Comparison of ENCODE assay signal across 1 cellular context in the genomic region with DNA sequence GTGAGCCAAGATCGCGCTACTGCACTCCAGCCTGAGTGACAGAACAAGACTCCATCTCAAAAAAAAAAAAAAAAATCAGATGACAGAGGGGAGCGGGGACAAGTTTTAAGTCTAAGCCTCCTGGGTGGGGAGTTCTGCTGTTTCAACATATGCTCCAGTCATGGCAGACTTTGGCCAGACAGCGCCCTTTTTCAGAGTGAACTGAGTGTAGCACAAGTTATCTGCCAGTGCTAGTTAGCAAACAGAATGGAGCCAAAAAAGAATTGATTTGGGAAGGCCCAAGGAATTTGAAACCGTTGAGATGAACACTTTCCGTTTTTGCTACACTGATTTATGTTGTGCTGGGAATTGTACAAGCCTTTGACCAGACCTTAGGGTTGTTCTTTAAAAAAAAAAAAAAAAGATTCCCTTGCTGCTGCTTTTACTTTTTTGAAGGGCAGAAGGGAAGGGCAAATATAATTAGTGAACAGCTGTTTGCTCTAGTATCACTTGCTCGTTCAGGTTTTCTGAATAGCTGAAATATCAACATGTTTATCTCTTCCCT.
A peak's percentile ranks its signal among the peaks of the same experiment; 100 is the strongest.
TF ChIP-seq lines count a peak whose summit lies in the region.

No MANE protein-coding gene starts in this region.

TF ChIP-seq in HepG2, 621 proteins besides CTCF, POLR2A, EP300 and RAD21 (continued from another document and continues in another):
- TF ChIP-seq ZNF274 (CRISPR knock-in tag; IDR thresholded peaks at IDR 0.05), result no peak
- TF ChIP-seq STAG1 (CRISPR knock-in tag; IDR thresholded peaks at IDR 0.05), result no peak
- no peak for TF ChIP-seq ZNF850 (CRISPR knock-in tag; conservative IDR thresholded peaks at IDR 0.05)
- TF ChIP-seq FOSL1 (CRISPR knock-in tag; IDR thresholded peaks at IDR 0.05; ENCODE audit: borderline replicate concordance), result no peak
- no peak for TF ChIP-seq AHR (CRISPR knock-in tag; IDR thresholded peaks at IDR 0.05)
- TF ChIP-seq ZZZ3 (CRISPR knock-in tag; IDR thresholded peaks at IDR 0.05; ENCODE audit: borderline replicate concordance), result no peak
- no peak for TF ChIP-seq ZMYM3 (CRISPR knock-in tag; IDR thresholded peaks at IDR 0.05)
- no peak for TF ChIP-seq TOPORS (CRISPR knock-in tag; IDR thresholded peaks at IDR 0.05)
- TF ChIP-seq, protein P1, sequence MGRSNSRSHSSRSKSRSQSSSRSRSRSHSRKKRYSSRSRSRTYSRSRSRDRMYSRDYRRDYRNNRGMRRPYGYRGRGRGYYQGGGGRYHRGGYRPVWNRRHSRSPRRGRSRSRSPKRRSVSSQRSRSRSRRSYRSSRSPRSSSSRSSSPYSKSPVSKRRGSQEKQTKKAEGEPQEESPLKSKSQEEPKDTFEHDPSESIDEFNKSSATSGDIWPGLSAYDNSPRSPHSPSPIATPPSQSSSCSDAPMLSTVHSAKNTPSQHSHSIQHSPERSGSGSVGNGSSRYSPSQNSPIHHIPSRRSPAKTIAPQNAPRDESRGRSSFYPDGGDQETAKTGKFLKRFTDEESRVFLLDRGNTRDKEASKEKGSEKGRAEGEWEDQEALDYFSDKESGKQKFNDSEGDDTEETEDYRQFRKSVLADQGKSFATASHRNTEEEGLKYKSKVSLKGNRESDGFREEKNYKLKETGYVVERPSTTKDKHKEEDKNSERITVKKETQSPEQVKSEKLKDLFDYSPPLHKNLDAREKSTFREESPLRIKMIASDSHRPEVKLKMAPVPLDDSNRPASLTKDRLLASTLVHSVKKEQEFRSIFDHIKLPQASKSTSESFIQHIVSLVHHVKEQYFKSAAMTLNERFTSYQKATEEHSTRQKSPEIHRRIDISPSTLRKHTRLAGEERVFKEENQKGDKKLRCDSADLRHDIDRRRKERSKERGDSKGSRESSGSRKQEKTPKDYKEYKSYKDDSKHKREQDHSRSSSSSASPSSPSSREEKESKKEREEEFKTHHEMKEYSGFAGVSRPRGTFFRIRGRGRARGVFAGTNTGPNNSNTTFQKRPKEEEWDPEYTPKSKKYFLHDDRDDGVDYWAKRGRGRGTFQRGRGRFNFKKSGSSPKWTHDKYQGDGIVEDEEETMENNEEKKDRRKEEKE (IDR thresholded peaks at IDR 0.05), result no peak
- TF ChIP-seq, protein P2, sequence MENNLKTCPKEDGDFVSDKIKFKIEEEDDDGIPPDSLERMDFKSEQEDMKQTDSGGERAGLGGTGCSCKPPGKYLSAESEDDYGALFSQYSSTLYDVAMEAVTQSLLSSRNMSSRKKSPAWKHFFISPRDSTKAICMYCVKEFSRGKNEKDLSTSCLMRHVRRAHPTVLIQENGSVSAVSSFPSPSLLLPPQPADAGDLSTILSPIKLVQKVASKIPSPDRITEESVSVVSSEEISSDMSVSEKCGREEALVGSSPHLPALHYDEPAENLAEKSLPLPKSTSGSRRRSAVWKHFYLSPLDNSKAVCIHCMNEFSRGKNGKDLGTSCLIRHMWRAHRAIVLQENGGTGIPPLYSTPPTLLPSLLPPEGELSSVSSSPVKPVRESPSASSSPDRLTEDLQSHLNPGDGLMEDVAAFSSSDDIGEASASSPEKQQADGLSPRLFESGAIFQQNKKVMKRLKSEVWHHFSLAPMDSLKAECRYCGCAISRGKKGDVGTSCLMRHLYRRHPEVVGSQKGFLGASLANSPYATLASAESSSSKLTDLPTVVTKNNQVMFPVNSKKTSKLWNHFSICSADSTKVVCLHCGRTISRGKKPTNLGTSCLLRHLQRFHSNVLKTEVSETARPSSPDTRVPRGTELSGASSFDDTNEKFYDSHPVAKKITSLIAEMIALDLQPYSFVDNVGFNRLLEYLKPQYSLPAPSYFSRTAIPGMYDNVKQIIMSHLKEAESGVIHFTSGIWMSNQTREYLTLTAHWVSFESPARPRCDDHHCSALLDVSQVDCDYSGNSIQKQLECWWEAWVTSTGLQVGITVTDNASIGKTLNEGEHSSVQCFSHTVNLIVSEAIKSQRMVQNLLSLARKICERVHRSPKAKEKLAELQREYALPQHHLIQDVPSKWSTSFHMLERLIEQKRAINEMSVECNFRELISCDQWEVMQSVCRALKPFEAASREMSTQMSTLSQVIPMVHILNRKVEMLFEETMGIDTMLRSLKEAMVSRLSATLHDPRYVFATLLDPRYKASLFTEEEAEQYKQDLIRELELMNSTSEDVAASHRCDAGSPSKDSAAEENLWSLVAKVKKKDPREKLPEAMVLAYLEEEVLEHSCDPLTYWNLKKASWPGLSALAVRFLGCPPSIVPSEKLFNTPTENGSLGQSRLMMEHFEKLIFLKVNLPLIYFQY (CRISPR knock-in tag; IDR thresholded peaks at IDR 0.05; ENCODE audit: borderline replicate concordance), result no peak
- TF ChIP-seq ZNF224 (CRISPR knock-in tag; IDR thresholded peaks at IDR 0.05), result no peak
- no peak for TF ChIP-seq CHD4 (IDR thresholded peaks at IDR 0.05; ENCODE audit: borderline replicate concordance, low read length)
- peak; percentile 77; the same call in 1 of the 2 replicates for TF ChIP-seq SIX1 (CRISPR knock-in tag; IDR thresholded peaks at IDR 0.05; ENCODE audit: borderline replicate concordance)
- TF ChIP-seq ZNF674 (CRISPR knock-in tag; IDR thresholded peaks at IDR 0.05; ENCODE audit: low read depth), result no peak
- no peak for TF ChIP-seq JARID2 (CRISPR knock-in tag; IDR thresholded peaks at IDR 0.05; ENCODE audit: insufficient replicate concordance)
- no peak for TF ChIP-seq TRIM24 (CRISPR knock-in tag; IDR thresholded peaks at IDR 0.05)
- no peak for TF ChIP-seq SNRNP70 (IDR thresholded peaks at IDR 0.05; ENCODE audit: low read depth, low read length)
- TF ChIP-seq SSRP1 (CRISPR knock-in tag; IDR thresholded peaks at IDR 0.05), result no peak
- TF ChIP-seq, protein P3, sequence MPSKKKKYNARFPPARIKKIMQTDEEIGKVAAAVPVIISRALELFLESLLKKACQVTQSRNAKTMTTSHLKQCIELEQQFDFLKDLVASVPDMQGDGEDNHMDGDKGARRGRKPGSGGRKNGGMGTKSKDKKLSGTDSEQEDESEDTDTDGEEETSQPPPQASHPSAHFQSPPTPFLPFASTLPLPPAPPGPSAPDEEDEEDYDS (CRISPR knock-in tag; IDR thresholded peaks at IDR 0.05), result no peak
- TF ChIP-seq KLF16 (CRISPR knock-in tag; IDR thresholded peaks at IDR 0.05), result no peak
- TF ChIP-seq KLF6 (CRISPR knock-in tag; IDR thresholded peaks at IDR 0.05), result 0 out of 2 replicates have a peak, but pooled peaks have one; percentile 36
- TF ChIP-seq JUNB (CRISPR knock-in tag; IDR thresholded peaks at IDR 0.05; ENCODE audit: borderline replicate concordance), result no peak
- no peak for TF ChIP-seq ZNF670 (CRISPR knock-in tag; IDR thresholded peaks at IDR 0.05; ENCODE audit: borderline replicate concordance)
- TF ChIP-seq, protein P4, sequence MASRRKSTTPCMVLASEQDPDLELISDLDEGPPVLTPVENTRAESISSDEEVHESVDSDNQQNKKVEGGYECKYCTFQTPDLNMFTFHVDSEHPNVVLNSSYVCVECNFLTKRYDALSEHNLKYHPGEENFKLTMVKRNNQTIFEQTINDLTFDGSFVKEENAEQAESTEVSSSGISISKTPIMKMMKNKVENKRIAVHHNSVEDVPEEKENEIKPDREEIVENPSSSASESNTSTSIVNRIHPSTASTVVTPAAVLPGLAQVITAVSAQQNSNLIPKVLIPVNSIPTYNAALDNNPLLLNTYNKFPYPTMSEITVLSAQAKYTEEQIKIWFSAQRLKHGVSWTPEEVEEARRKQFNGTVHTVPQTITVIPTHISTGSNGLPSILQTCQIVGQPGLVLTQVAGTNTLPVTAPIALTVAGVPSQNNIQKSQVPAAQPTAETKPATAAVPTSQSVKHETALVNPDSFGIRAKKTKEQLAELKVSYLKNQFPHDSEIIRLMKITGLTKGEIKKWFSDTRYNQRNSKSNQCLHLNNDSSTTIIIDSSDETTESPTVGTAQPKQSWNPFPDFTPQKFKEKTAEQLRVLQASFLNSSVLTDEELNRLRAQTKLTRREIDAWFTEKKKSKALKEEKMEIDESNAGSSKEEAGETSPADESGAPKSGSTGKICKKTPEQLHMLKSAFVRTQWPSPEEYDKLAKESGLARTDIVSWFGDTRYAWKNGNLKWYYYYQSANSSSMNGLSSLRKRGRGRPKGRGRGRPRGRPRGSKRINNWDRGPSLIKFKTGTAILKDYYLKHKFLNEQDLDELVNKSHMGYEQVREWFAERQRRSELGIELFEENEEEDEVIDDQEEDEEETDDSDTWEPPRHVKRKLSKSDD (CRISPR knock-in tag; IDR thresholded peaks at IDR 0.05; ENCODE audit: low read depth), result no peak
- TF ChIP-seq ZC3H4 (CRISPR knock-in tag; IDR thresholded peaks at IDR 0.05; ENCODE audit: borderline replicate concordance), result no peak
- peak; percentile 37; the same call in 1 of the 2 replicates for TF ChIP-seq ZNF746 (CRISPR knock-in tag; IDR thresholded peaks at IDR 0.05)
- no peak for TF ChIP-seq AGO2 (optimal IDR thresholded peaks at IDR 0.05; ENCODE audit: low read depth, low read length)
- TF ChIP-seq ZNF337 (CRISPR knock-in tag; IDR thresholded peaks at IDR 0.05; ENCODE audit: borderline replicate concordance, low read depth), result no peak
- TF ChIP-seq, protein P5, sequence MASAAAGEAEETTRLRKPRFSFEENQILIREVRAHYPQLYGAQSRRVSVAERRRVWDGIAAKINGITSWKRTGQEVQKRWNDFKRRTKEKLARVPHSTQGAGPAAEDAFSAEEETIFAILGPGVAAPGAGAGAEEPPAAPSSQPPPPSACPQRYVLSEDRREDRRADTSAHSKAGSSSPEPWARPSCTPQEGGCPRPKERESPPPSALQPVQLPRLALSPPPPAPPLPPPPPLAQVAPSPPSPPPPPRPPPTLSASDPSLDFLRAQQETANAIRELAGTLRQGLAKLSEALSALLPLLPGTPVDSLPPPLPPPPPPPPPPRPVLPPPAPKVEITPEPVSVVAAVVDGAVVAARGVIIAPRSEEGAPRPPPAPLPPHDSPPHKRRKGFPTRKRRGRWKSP (CRISPR knock-in tag; IDR thresholded peaks at IDR 0.05), result no peak
- no peak for TF ChIP-seq PTBP1 (IDR thresholded peaks at IDR 0.05; ENCODE audit: low read depth, low read length, poor library complexity, severe bottlenecking)
- TF ChIP-seq ZNF496 (CRISPR knock-in tag; IDR thresholded peaks at IDR 0.05; ENCODE audit: insufficient replicate concordance), result no peak
- no peak for TF ChIP-seq ZNF83 (CRISPR knock-in tag; IDR thresholded peaks at IDR 0.05; ENCODE audit: borderline replicate concordance)
- TF ChIP-seq ARNT2 (CRISPR knock-in tag; IDR thresholded peaks at IDR 0.05; ENCODE audit: low read depth), result no peak
- TF ChIP-seq ZNF737 (CRISPR knock-in tag; IDR thresholded peaks at IDR 0.05; ENCODE audit: borderline replicate concordance), result no peak
- TF ChIP-seq MIXL1 (CRISPR knock-in tag; IDR thresholded peaks at IDR 0.05), result peak; percentile 62; the same call in 1 of the 2 replicates
- no peak for TF ChIP-seq ZNF713 (CRISPR knock-in tag; IDR thresholded peaks at IDR 0.05)
- no peak for TF ChIP-seq NFATC3 (CRISPR knock-in tag; IDR thresholded peaks at IDR 0.05)
- TF ChIP-seq, protein P6, sequence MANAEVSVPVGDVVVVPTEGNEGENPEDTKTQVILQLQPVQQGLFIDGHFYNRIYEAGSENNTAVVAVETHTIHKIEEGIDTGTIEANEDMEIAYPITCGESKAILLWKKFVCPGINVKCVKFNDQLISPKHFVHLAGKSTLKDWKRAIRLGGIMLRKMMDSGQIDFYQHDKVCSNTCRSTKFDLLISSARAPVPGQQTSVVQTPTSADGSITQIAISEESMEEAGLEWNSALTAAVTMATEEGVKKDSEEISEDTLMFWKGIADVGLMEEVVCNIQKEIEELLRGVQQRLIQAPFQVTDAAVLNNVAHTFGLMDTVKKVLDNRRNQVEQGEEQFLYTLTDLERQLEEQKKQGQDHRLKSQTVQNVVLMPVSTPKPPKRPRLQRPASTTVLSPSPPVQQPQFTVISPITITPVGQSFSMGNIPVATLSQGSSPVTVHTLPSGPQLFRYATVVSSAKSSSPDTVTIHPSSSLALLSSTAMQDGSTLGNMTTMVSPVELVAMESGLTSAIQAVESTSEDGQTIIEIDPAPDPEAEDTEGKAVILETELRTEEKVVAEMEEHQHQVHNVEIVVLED (CRISPR knock-in tag; IDR thresholded peaks at IDR 0.05; ENCODE audit: borderline replicate concordance), result no peak
- TF ChIP-seq, protein P7, sequence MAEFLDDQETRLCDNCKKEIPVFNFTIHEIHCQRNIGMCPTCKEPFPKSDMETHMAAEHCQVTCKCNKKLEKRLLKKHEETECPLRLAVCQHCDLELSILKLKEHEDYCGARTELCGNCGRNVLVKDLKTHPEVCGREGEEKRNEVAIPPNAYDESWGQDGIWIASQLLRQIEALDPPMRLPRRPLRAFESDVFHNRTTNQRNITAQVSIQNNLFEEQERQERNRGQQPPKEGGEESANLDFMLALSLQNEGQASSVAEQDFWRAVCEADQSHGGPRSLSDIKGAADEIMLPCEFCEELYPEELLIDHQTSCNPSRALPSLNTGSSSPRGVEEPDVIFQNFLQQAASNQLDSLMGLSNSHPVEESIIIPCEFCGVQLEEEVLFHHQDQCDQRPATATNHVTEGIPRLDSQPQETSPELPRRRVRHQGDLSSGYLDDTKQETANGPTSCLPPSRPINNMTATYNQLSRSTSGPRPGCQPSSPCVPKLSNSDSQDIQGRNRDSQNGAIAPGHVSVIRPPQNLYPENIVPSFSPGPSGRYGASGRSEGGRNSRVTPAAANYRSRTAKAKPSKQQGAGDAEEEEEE (CRISPR knock-in tag; IDR thresholded peaks at IDR 0.05; ENCODE audit: borderline replicate concordance), result no peak
- no peak for TF ChIP-seq KMT2B (CRISPR knock-in tag; IDR thresholded peaks at IDR 0.05)
- no peak; the same call in 1 of the 2 replicates for TF ChIP-seq MBD4 (IDR thresholded peaks at IDR 0.05; ENCODE audit: borderline replicate concordance, low read length)
- TF ChIP-seq CEBPB (IDR thresholded peaks at IDR 0.05; ENCODE audit: borderline replicate concordance, low read depth, low read length), result peak; percentile 46; the same call in 1 of the 2 replicates
- TF ChIP-seq SRSF1 (optimal IDR thresholded peaks at IDR 0.05; ENCODE audit: low read depth, low read length), result no peak
- no peak for TF ChIP-seq ZNF7 (CRISPR knock-in tag; IDR thresholded peaks at IDR 0.05)
- no peak for TF ChIP-seq KLF12 (CRISPR knock-in tag; IDR thresholded peaks at IDR 0.05; ENCODE audit: borderline replicate concordance)
- no peak for TF ChIP-seq ZNF547 (CRISPR knock-in tag; IDR thresholded peaks at IDR 0.05)
- peak; percentile 46 for TF ChIP-seq SKI (IDR thresholded peaks at IDR 0.05; ENCODE audit: partially characterized antibody)
- TF ChIP-seq, protein P8, sequence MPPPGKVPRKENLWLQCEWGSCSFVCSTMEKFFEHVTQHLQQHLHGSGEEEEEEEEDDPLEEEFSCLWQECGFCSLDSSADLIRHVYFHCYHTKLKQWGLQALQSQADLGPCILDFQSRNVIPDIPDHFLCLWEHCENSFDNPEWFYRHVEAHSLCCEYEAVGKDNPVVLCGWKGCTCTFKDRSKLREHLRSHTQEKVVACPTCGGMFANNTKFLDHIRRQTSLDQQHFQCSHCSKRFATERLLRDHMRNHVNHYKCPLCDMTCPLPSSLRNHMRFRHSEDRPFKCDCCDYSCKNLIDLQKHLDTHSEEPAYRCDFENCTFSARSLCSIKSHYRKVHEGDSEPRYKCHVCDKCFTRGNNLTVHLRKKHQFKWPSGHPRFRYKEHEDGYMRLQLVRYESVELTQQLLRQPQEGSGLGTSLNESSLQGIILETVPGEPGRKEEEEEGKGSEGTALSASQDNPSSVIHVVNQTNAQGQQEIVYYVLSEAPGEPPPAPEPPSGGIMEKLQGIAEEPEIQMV (CRISPR knock-in tag; IDR thresholded peaks at IDR 0.05; ENCODE audit: low read depth), result no peak
